8 cellular contexts compared by ENCODE assay signal in genomic region chr11:124920870-124921609, GRCh38. TPM values are rescaled to one million over a fixed set of nuclear protein-coding genes. Genes with fewer than 3 reads are reported as not detected.
DNase-seq lines count a peak whose midpoint lies in the region; ATAC-seq lines count a peak whose summit lies in the region.

No MANE protein-coding gene starts in this region.

- H3K18ac ChIP-seq in mesenchymal stem cell (ENCODE audit: low read depth in 1 of 2, low read length in 2 of 2) = peak overlapping the region; percentile 81 to 90

- peaks cover 1% of the 10 kb centered on the region for H3K36me3 Mint-ChIP-seq in activated CD8-positive, alpha-beta T cell treated with anti-CD3 and anti-CD28 coated beads, Interleukin-2, amount 10 ng/mL, durations not matched to agents 7 days and 5 days (ENCODE audit: low read depth)
- no peaks in the 10 kb centered on the region for H3K36me3 Mint-ChIP-seq in effector memory CD8-positive, alpha-beta T cell (ENCODE audit: insufficient read depth)

- H4K91ac ChIP-seq in mesenchymal stem cell (ENCODE audit: low read length) = peak overlapping the region; percentile 70

- no peak overlapping the region for H3K27ac ChIP-seq in mesenchymal stem cell (ENCODE audit: low read length, poor library complexity, severe bottlenecking)

- peak; percentile 85 for ATAC-seq in activated CD8-positive, alpha-beta T cell treated with anti-CD3 and anti-CD28 coated beads, Interleukin-2, amount 10 ng/mL, durations not matched to agents 7 days and 5 days
- ATAC-seq in effector memory CD8-positive, alpha-beta T cell (replicated peaks) = peak; percentile 90
- ATAC-seq in GM19455 (IDR thresholded peaks at IDR 0.05; ENCODE audit: unreplicated experiment) (no peak), HG02938 (IDR thresholded peaks at IDR 0.05; ENCODE audit: unreplicated experiment) (no peak)

- peak overlapping the region; percentile 94 for H4K8ac ChIP-seq in mesenchymal stem cell (ENCODE audit: low read length)

- H3K4ac ChIP-seq in mesenchymal stem cell (ENCODE audit: low read depth in 1 of 2, low read length in 2 of 2) = peak overlapping the region; percentile 41 to 83

- H3K23ac ChIP-seq in mesenchymal stem cell (ENCODE audit: low read length in 2 of 2) = peak overlapping the region in 1 of 2 experiments; percentile 85

- peaks cover 29% of the 10 kb centered on the region for H3K4me1 Mint-ChIP-seq in activated CD8-positive, alpha-beta T cell treated with anti-CD3 and anti-CD28 coated beads, Interleukin-2, amount 10 ng/mL, durations not matched to agents 7 days and 5 days (ENCODE audit: low read depth)
- peaks cover 4 to 8% of the 10 kb centered on the region in 2 donors for H3K4me1 Mint-ChIP-seq in effector memory CD8-positive, alpha-beta T cell (ENCODE audit: low read depth in 2 of 2)

- peak overlapping the region; percentile 79 for H3K4me2 ChIP-seq in mesenchymal stem cell (ENCODE audit: low read length, poor library complexity, severe bottlenecking)

- peak overlapping the region; percentile 8 to 15 for H2BK12ac ChIP-seq in mesenchymal stem cell (ENCODE audit: low read length in 2 of 2)

- H3K79me1 ChIP-seq in mesenchymal stem cell (replicated peaks; ENCODE audit: low read length, poor library complexity, severe bottlenecking) = no peaks in the 10 kb centered on the region

- H3K36me3 ChIP-seq in ES-I3 (ENCODE audit: insufficient read depth, low read length) (no peaks in the 10 kb centered on the region), mesenchymal stem cell (ENCODE audit: control insufficient read depth in 1 of 2, insufficient read depth in 2 of 2, low read depth in 1 of 2, low read length in 2 of 2) (no peaks in the 10 kb centered on the region)

- peak overlapping the region; percentile 78 for H2BK120ac ChIP-seq in mesenchymal stem cell (ENCODE audit: low read depth, low read length)

- no peak overlapping the region for H2AK5ac ChIP-seq in mesenchymal stem cell (ENCODE audit: low read length, severe bottlenecking)

- peak overlapping the region in 1 of 2 experiments; percentile 79 for H3K14ac ChIP-seq in mesenchymal stem cell (ENCODE audit: low read length in 2 of 2)

- peak overlapping the region; percentile 61 for H3K9ac ChIP-seq in ES-I3 (ENCODE audit: low read depth, low read length)
- H3K9ac ChIP-seq in mesenchymal stem cell (ENCODE audit: low read length) = peak overlapping the region; percentile 56

- 2% methylated on average over 63 of the region's 82 CpGs for WGBS in mesenchymal stem cell

- DNase-seq in HK-2 (ENCODE audit: unreplicated experiment) (peak; percentile 88), mesenchymal stem cell (peak; percentile 74)
- DNase-seq in activated CD8-positive, alpha-beta T cell treated with anti-CD3 and anti-CD28 coated beads, Interleukin-2, amount 10 ng/mL, durations not matched to agents 7 days and 5 days = peak; percentile 87
- peak; percentile 61 to 71 (median 64) for DNase-seq in effector memory CD8-positive, alpha-beta T cell
- DNase-seq in stimulated activated CD8-positive, alpha-beta memory T cell treated with anti-CD3 and anti-CD28 coated beads, Interleukin-15, amount 100 ng/mL, for 24 hours (ENCODE audit: low read depth) = peak; percentile 46

- POLR2A ChIA-PET in activated CD8-positive, alpha-beta T cell treated with anti-CD3 and anti-CD28 coated beads, Interleukin-2, amount 10 ng/mL, durations not matched to agents 7 days and 5 days (lab: Charles Lee) = interaction anchor here (1.1 to 1.2 kb wide), 2 partner anchors 32 to 33 kb away, joined by 3 to 4 read pairs; partner anchors contain the start of gene CCDC15

- H3K27ac Mint-ChIP-seq in activated CD8-positive, alpha-beta T cell treated with anti-CD3 and anti-CD28 coated beads, Interleukin-2, amount 10 ng/mL, durations not matched to agents 7 days and 5 days = peak overlapping the region; percentile 64
- H3K27ac Mint-ChIP-seq in effector memory CD8-positive, alpha-beta T cell = no peak overlapping the region

- peaks cover 3% of the 10 kb centered on the region for H3K27me3 Mint-ChIP-seq in activated CD8-positive, alpha-beta T cell treated with anti-CD3 and anti-CD28 coated beads, Interleukin-2, amount 10 ng/mL, durations not matched to agents 7 days and 5 days (ENCODE audit: low read depth)
- peaks cover 0 to 14% of the 10 kb centered on the region in 2 donors for H3K27me3 Mint-ChIP-seq in effector memory CD8-positive, alpha-beta T cell

- peaks cover 0 to 5% of the 10 kb centered on the region in 2 experiments for H3K27me3 ChIP-seq in mesenchymal stem cell (ENCODE audit: control insufficient read depth in 1 of 2, insufficient read depth in 1 of 2, low read length in 2 of 2)

- no peaks in the 10 kb centered on the region; the same call in 1 of the 2 replicates for H3K4me1 ChIP-seq in ES-I3 (ENCODE audit: insufficient read depth, low read length)
- peaks cover 11% of the 10 kb centered on the region for H3K4me1 ChIP-seq in mesenchymal stem cell (ENCODE audit: control insufficient read depth, insufficient read depth, low read depth, low read length)

- H3K9me3 ChIP-seq in ES-I3 (ENCODE audit: control insufficient read depth, insufficient read depth, low read length) = no peaks in the 10 kb centered on the region
- no peaks in the 10 kb centered on the region for H3K9me3 ChIP-seq in mesenchymal stem cell (ENCODE audit: control insufficient read depth, low read length)

- H2AFZ ChIP-seq in mesenchymal stem cell (ENCODE audit: low read depth, low read length) = peak overlapping the region; percentile 58

- CTCF ChIA-PET in activated CD8-positive, alpha-beta T cell treated with anti-CD3 and anti-CD28 coated beads, Interleukin-2, amount 10 ng/mL, durations not matched to agents 7 days and 5 days (lab: Charles Lee) = interaction anchor here (1.2 to 2.0 kb wide), 3 partner anchors 9 to 30 kb away, joined by 3 to 4 read pairs (median 3); partner anchors contain the start of gene ROBO4

- peak overlapping the region; percentile 64 to 65 for H3K4me3 ChIP-seq in mesenchymal stem cell (ENCODE audit: insufficient read depth in 1 of 2, low read depth in 1 of 2, low read length in 2 of 2)

- peak overlapping the region; percentile 46 for H3K4me3 Mint-ChIP-seq in activated CD8-positive, alpha-beta T cell treated with anti-CD3 and anti-CD28 coated beads, Interleukin-2, amount 10 ng/mL, durations not matched to agents 7 days and 5 days
- H3K4me3 Mint-ChIP-seq in effector memory CD8-positive, alpha-beta T cell = peak overlapping the region; percentile 21 to 56

- H3K9me3 Mint-ChIP-seq in activated CD8-positive, alpha-beta T cell treated with anti-CD3 and anti-CD28 coated beads, Interleukin-2, amount 10 ng/mL, durations not matched to agents 7 days and 5 days (ENCODE audit: insufficient read depth) = no peaks in the 10 kb centered on the region
- no peaks in the 10 kb centered on the region for H3K9me3 Mint-ChIP-seq in effector memory CD8-positive, alpha-beta T cell

- peak overlapping the region; percentile 93 for H2BK15ac ChIP-seq in mesenchymal stem cell (ENCODE audit: low read depth, poor library complexity, severe bottlenecking)

- H2BK5ac ChIP-seq in mesenchymal stem cell (ENCODE audit: low read depth, low read length, poor library complexity, severe bottlenecking) = peak overlapping the region; percentile 79

RNA-seq across cellular contexts. Expression of gene HEPN1, which starts 2.0 kb away (rescaled TPM):
- total RNA-seq in activated CD8-positive, alpha-beta T cell treated with anti-CD3 and anti-CD28 coated beads, Interleukin-2, amount 10 ng/mL, durations not matched to agents 7 days and 5 days = not detected
- not detected for polyA plus RNA-seq in mesenchymal stem cell (2013, experiment 1 of 2)
- polyA plus RNA-seq in mesenchymal stem cell (2013, experiment 2 of 2) = not detected

RNA-seq across cellular contexts. Expression of gene HEPACAM, which starts 14.8 kb away (rescaled TPM):
- total RNA-seq in activated CD8-positive, alpha-beta T cell treated with anti-CD3 and anti-CD28 coated beads, Interleukin-2, amount 10 ng/mL, durations not matched to agents 7 days and 5 days = not detected
- polyA plus RNA-seq in mesenchymal stem cell (2013, experiment 1 of 2) = not detected
- polyA plus RNA-seq in mesenchymal stem cell (2013, experiment 2 of 2) = not detected

RNA-seq across cellular contexts. Expression of gene ROBO4, which starts 23.4 kb away (rescaled TPM):
- under 1 TPM in 1 of 2 experiments, not detected in 1; 0.05 TPM for total RNA-seq in activated CD8-positive, alpha-beta T cell treated with anti-CD3 and anti-CD28 coated beads, Interleukin-2, amount 10 ng/mL, durations not matched to agents 7 days and 5 days
- polyA plus RNA-seq in mesenchymal stem cell (2013, experiment 1 of 2) = 0.17 TPM
- 0.22 TPM for polyA plus RNA-seq in mesenchymal stem cell (2013, experiment 2 of 2)

RNA-seq across cellular contexts. Expression of gene CCDC15, which starts 33.0 kb away (rescaled TPM):
- total RNA-seq in activated CD8-positive, alpha-beta T cell treated with anti-CD3 and anti-CD28 coated beads, Interleukin-2, amount 10 ng/mL, durations not matched to agents 7 days and 5 days = 1 to 10 TPM; 7.7 to 8.8 TPM
- 0.66 TPM for polyA plus RNA-seq in mesenchymal stem cell (2013, experiment 1 of 2)
- polyA plus RNA-seq in mesenchymal stem cell (2013, experiment 2 of 2) = 0.60 TPM

RNA-seq across cellular contexts. Expression of gene ROBO3, which starts 55.8 kb away (rescaled TPM):
- total RNA-seq in activated CD8-positive, alpha-beta T cell treated with anti-CD3 and anti-CD28 coated beads, Interleukin-2, amount 10 ng/mL, durations not matched to agents 7 days and 5 days = 10 to 100 TPM in 1 of 2 experiments, 1 to 10 TPM in 1; 9.4 to 10.5 TPM
- 14.9 TPM for polyA plus RNA-seq in mesenchymal stem cell (2013, experiment 1 of 2)
- polyA plus RNA-seq in mesenchymal stem cell (2013, experiment 2 of 2) = 14.9 TPM

Comparison
In these comparisons a context has a peak if more than half of its experiments do, and no peak if none do; other contexts are left out.
1. ATAC-seq: peak in activated CD8-positive, alpha-beta T cell treated with anti-CD3 and anti-CD28 coated beads, Interleukin-2, amount 10 ng/mL, durations not matched to agents 7 days and 5 days (single experiment) and effector memory CD8-positive, alpha-beta T cell (single experiment); none in GM19455 (single experiment) and HG02938 (single experiment).
2. Peak in every context shown above with its lines, with median percentiles within 50 percentile points of each other: DNase-seq.